Comparison of ENCODE assay signal across 13 cellular contexts in the genomic region with DNA sequence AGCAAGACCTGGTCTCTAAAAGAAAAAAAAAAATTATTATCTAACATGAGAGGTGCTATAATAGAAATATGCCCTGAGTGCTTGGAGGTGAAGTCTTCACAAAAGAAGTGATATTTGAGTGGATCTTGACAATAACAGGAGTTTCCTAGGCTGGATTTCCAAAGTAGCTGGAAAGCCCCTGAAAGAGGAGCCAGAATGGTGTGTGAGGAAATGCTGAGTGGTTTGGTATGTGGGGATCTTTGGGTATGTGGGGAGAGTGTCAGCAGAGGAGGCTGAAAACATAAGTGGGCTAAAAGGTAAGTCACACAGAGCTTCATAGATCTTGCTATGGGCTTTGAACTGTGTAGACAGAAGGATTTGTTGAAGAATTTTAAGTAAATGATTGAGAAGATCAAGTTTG.
"Had no signal": no experiment of that assay in that cellular context is flagged by ENCODE, and none has a peak within 500 bp of the region (broad histone marks: within the 10 kb centered on the region; RNA-seq: fewer than 3 reads in every experiment).

No MANE protein-coding gene starts in this region.

- H3K27me3 ChIP-seq: neural progenitor cell, ovary, SJCRH30, testis had no signal

- H3K27ac Mint-ChIP-seq: activated naive CD8-positive, alpha-beta T cell treated with anti-CD3 and anti-CD28 coated beads, Interleukin-2, amount 10 ng/mL, durations not matched to agents 7 days and 5 days; mesothelial cell of epicardium; neural progenitor cell; stimulated activated naive CD8-positive, alpha-beta T cell treated with anti-CD3 and anti-CD28 coated beads, Interleukin-15, Interleukin-2, amounts not matched to agents 100 ng/mL and 50 ng/mL, for 24 hours; WTC11 had no signal

- H3K4me3 ChIP-seq: neural progenitor cell, ovary, SJCRH30, testis had no signal

- H3K9me3 ChIP-seq: ovary, SJCRH30, testis had no signal

- H3K4me1 ChIP-seq: neural progenitor cell, SJCRH30 had no signal

- H3K4me1 Mint-ChIP-seq: WTC11 had no signal

- H3K4me2 ChIP-seq: neural progenitor cell had no signal

- H2AFZ ChIP-seq: neural progenitor cell had no signal

- H3K4me3 Mint-ChIP-seq: activated naive CD8-positive, alpha-beta T cell treated with anti-CD3 and anti-CD28 coated beads, Interleukin-2, amount 10 ng/mL, durations not matched to agents 7 days and 5 days; mesothelial cell of epicardium; neural progenitor cell; stimulated activated naive CD8-positive, alpha-beta T cell treated with anti-CD3 and anti-CD28 coated beads, Interleukin-15, Interleukin-2, amounts not matched to agents 100 ng/mL and 50 ng/mL, for 24 hours; WTC11 had no signal

- FAIRE-seq: TTC549 had no signal

- H3K9ac ChIP-seq: neural progenitor cell had no signal

- H3K36me3 ChIP-seq: neural progenitor cell, ovary, SJCRH30 had no signal

- H3K9me3 Mint-ChIP-seq: WTC11 had no signal

- H3K27ac ChIP-seq: neural progenitor cell, ovary, SJCRH30, testis had no signal

- H3K27me3 Mint-ChIP-seq: stimulated activated naive CD8-positive, alpha-beta T cell treated with anti-CD3 and anti-CD28 coated beads, Interleukin-15, Interleukin-2, amounts not matched to agents 100 ng/mL and 50 ng/mL, for 24 hours had no signal

- DNase-seq: activated CD4-positive, alpha-beta T cell treated with anti-CD3 and anti-CD28 coated beads, Interleukin-2, amount 50 U/mL, for 1 hour; activated gamma-delta T cell treated with Interleukin-2 at 50 U/mL for 16 hours; activated naive CD8-positive, alpha-beta T cell treated with anti-CD3 and anti-CD28 coated beads, Interleukin-2, amount 10 ng/mL, durations not matched to agents 7 days and 5 days; activated T-cell treated with anti-CD3 and anti-CD28 coated beads, Interleukin-2, amount 50 U/mL, for 1 hour; ovary; SJCRH30; SW 1271; testis had no signal

- H3K36me3 Mint-ChIP-seq: neural progenitor cell, WTC11 had no signal

- ATAC-seq: WTC11 had no signal
